ENCODE assay signal across 8 cellular contexts in genomic region chr1:168470821-168471473, GRCh38.
DNase-seq lines count a peak whose midpoint lies in the region; ATAC-seq lines count a peak whose summit lies in the region.

No MANE protein-coding gene starts in this region.

- H2AK5ac ChIP-seq in mesenchymal stem cell (ENCODE audit: low read length, severe bottlenecking) = no peak overlapping the region

- H3K4me1 ChIP-seq in mesenchymal stem cell (ENCODE audit: control insufficient read depth, insufficient read depth, low read depth, low read length) = peaks cover 8% of the 10 kb centered on the region

- H4K91ac ChIP-seq in mesenchymal stem cell (ENCODE audit: low read length) = no peak overlapping the region

- H2BK5ac ChIP-seq in mesenchymal stem cell (ENCODE audit: low read depth, low read length, poor library complexity, severe bottlenecking) = peak overlapping the region; percentile 77

- H2BK120ac ChIP-seq in mesenchymal stem cell (ENCODE audit: low read depth, low read length) = no peak overlapping the region

- H3K9ac ChIP-seq in mesenchymal stem cell (ENCODE audit: low read length) = peak overlapping the region; percentile 81

- H3K36me3 ChIP-seq in mesenchymal stem cell (ENCODE audit: control insufficient read depth in 1 of 2, insufficient read depth in 2 of 2, low read depth in 1 of 2, low read length in 2 of 2) = no peaks in the 10 kb centered on the region

- no peak overlapping the region for H4K8ac ChIP-seq in mesenchymal stem cell (ENCODE audit: low read length)

- H3K79me1 ChIP-seq in mesenchymal stem cell (replicated peaks; ENCODE audit: low read length, poor library complexity, severe bottlenecking) = no peaks in the 10 kb centered on the region

- H3K14ac ChIP-seq in mesenchymal stem cell (ENCODE audit: low read length in 2 of 2) = no peak overlapping the region

- no peak overlapping the region for H3K4me2 ChIP-seq in mesenchymal stem cell (ENCODE audit: low read length, poor library complexity, severe bottlenecking)

- H3K23ac ChIP-seq in mesenchymal stem cell (ENCODE audit: low read length in 2 of 2) = no peak overlapping the region

- no peak overlapping the region for H2BK12ac ChIP-seq in mesenchymal stem cell (ENCODE audit: low read length in 2 of 2)

- H3K18ac ChIP-seq in mesenchymal stem cell (ENCODE audit: low read depth in 1 of 2, low read length in 2 of 2) = no peak overlapping the region

- H2BK15ac ChIP-seq in mesenchymal stem cell (ENCODE audit: low read depth, poor library complexity, severe bottlenecking) = no peak overlapping the region

- ATAC-seq in GM18517 (IDR thresholded peaks at IDR 0.05; ENCODE audit: unreplicated experiment) (no peak), HG03565 (IDR thresholded peaks at IDR 0.05; ENCODE audit: unreplicated experiment) (no peak)

- H2AFZ ChIP-seq in mesenchymal stem cell (ENCODE audit: low read depth, low read length) = no peak overlapping the region

- no peak overlapping the region for H3K4ac ChIP-seq in mesenchymal stem cell (ENCODE audit: low read depth in 1 of 2, low read length in 2 of 2)

- WGBS in mesenchymal stem cell = 100% methylated on average over 1 of the region's 2 CpGs

- DNase-seq in COLO829 (ENCODE audit: low spot score) (peak; percentile 72), LHCN-M2 (ENCODE audit: low read depth) (peak; percentile 96), astrocyte of the hippocampus (ENCODE audit: low read depth, low spot score) (peak; percentile 94), mesenchymal stem cell (peak; percentile 94), NCI-H2107 treated with DMSO at 0.1 percent for 48 hours (lab: John Stamatoyannopoulos, UW; ENCODE audit: unreplicated experiment) (no peak), epidermal melanocyte (ENCODE audit: insufficient read length, low spot score) (no peak)

- peak overlapping the region; percentile 79 for H3K27ac ChIP-seq in mesenchymal stem cell (ENCODE audit: low read length, poor library complexity, severe bottlenecking)

- H3K9me3 ChIP-seq in mesenchymal stem cell (ENCODE audit: control insufficient read depth, low read length) = no peaks in the 10 kb centered on the region

- H3K4me3 ChIP-seq in mesenchymal stem cell (ENCODE audit: insufficient read depth in 1 of 2, low read depth in 1 of 2, low read length in 2 of 2) = peak overlapping the region in 1 of 2 experiments; percentile 38

- no peaks in the 10 kb centered on the region for H3K27me3 ChIP-seq in mesenchymal stem cell (ENCODE audit: control insufficient read depth in 1 of 2, insufficient read depth in 1 of 2, low read length in 2 of 2)

Comparison
In these comparisons a context has a peak if more than half of its experiments do, and no peak if none do; other contexts are left out.
1. DNase-seq: peak in COLO829 (single experiment), LHCN-M2 (single experiment), astrocyte of the hippocampus (single experiment) and mesenchymal stem cell (single experiment); none in NCI-H2107 treated with DMSO at 0.1 percent for 48 hours (single experiment) and epidermal melanocyte (single experiment).